Comparison of ENCODE assay signal across 2 cellular contexts in the genomic region with DNA sequence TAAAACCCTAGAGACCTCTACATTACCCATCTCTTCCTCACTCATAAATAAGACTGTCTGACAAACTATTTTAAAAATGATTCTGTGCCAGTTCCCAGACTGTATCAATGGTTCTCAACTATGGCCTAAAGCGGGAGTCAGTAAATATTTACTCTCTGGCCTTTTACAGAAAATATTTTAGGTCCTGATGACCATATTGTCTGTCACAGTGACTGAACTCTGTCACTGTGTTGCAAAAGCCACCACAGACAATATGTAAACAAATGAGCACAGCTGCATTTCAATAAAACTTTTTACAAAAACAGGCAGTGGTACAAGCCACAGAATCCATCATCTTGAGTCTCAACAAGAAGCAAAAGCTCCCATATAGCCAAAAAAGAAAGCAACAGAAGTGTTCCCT.
TF ChIP-seq lines count a peak whose summit lies in the region.

No MANE protein-coding gene starts in this region.

TF ChIP-seq in liver, 16 proteins besides CTCF, POLR2A, EP300 and RAD21 (continued from another document):
- TF ChIP-seq, protein P1, sequence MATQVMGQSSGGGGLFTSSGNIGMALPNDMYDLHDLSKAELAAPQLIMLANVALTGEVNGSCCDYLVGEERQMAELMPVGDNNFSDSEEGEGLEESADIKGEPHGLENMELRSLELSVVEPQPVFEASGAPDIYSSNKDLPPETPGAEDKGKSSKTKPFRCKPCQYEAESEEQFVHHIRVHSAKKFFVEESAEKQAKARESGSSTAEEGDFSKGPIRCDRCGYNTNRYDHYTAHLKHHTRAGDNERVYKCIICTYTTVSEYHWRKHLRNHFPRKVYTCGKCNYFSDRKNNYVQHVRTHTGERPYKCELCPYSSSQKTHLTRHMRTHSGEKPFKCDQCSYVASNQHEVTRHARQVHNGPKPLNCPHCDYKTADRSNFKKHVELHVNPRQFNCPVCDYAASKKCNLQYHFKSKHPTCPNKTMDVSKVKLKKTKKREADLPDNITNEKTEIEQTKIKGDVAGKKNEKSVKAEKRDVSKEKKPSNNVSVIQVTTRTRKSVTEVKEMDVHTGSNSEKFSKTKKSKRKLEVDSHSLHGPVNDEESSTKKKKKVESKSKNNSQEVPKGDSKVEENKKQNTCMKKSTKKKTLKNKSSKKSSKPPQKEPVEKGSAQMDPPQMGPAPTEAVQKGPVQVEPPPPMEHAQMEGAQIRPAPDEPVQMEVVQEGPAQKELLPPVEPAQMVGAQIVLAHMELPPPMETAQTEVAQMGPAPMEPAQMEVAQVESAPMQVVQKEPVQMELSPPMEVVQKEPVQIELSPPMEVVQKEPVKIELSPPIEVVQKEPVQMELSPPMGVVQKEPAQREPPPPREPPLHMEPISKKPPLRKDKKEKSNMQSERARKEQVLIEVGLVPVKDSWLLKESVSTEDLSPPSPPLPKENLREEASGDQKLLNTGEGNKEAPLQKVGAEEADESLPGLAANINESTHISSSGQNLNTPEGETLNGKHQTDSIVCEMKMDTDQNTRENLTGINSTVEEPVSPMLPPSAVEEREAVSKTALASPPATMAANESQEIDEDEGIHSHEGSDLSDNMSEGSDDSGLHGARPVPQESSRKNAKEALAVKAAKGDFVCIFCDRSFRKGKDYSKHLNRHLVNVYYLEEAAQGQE (IDR thresholded peaks at IDR 0.05), result peak; percentile 76
- TF ChIP-seq SP1 (IDR thresholded peaks at IDR 0.05), result peak; percentile 92
- TF ChIP-seq JUND (IDR thresholded peaks at IDR 0.05), result peak; percentile 56 to 90
- TF ChIP-seq EGR1 (IDR thresholded peaks at IDR 0.05; ENCODE audit: low read depth in 2 of 2), result peak in 1 of 2 donors; percentile 54
- TF ChIP-seq TAF1 (conservative IDR thresholded peaks at IDR 0.05), result no peak
- no peak for TF ChIP-seq GABPA (IDR thresholded peaks at IDR 0.05 in 1 of 2, conservative IDR thresholded peaks at IDR 0.05 in 1 of 2)
- peak; percentile 79 for TF ChIP-seq YY1 (IDR thresholded peaks at IDR 0.05)
- TF ChIP-seq, protein P2, sequence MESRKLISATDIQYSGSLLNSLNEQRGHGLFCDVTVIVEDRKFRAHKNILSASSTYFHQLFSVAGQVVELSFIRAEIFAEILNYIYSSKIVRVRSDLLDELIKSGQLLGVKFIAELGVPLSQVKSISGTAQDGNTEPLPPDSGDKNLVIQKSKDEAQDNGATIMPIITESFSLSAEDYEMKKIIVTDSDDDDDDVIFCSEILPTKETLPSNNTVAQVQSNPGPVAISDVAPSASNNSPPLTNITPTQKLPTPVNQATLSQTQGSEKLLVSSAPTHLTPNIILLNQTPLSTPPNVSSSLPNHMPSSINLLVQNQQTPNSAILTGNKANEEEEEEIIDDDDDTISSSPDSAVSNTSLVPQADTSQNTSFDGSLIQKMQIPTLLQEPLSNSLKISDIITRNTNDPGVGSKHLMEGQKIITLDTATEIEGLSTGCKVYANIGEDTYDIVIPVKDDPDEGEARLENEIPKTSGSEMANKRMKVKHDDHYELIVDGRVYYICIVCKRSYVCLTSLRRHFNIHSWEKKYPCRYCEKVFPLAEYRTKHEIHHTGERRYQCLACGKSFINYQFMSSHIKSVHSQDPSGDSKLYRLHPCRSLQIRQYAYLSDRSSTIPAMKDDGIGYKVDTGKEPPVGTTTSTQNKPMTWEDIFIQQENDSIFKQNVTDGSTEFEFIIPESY (IDR thresholded peaks at IDR 0.05), result peak; percentile 52
- peak; percentile 23 for TF ChIP-seq NR2F2 (IDR thresholded peaks at IDR 0.05)
- peak; percentile 82 for TF ChIP-seq FOXA1 (IDR thresholded peaks at IDR 0.05)
- peak; percentile 51 for TF ChIP-seq HNF4G (IDR thresholded peaks at IDR 0.05)
- TF ChIP-seq FOXA2 (IDR thresholded peaks at IDR 0.05), result peak; percentile 91

TF ChIP-seq in GM23338, 12 proteins besides CTCF, POLR2A, EP300 and RAD21 (continued from another document):
- TF ChIP-seq, protein P3, sequence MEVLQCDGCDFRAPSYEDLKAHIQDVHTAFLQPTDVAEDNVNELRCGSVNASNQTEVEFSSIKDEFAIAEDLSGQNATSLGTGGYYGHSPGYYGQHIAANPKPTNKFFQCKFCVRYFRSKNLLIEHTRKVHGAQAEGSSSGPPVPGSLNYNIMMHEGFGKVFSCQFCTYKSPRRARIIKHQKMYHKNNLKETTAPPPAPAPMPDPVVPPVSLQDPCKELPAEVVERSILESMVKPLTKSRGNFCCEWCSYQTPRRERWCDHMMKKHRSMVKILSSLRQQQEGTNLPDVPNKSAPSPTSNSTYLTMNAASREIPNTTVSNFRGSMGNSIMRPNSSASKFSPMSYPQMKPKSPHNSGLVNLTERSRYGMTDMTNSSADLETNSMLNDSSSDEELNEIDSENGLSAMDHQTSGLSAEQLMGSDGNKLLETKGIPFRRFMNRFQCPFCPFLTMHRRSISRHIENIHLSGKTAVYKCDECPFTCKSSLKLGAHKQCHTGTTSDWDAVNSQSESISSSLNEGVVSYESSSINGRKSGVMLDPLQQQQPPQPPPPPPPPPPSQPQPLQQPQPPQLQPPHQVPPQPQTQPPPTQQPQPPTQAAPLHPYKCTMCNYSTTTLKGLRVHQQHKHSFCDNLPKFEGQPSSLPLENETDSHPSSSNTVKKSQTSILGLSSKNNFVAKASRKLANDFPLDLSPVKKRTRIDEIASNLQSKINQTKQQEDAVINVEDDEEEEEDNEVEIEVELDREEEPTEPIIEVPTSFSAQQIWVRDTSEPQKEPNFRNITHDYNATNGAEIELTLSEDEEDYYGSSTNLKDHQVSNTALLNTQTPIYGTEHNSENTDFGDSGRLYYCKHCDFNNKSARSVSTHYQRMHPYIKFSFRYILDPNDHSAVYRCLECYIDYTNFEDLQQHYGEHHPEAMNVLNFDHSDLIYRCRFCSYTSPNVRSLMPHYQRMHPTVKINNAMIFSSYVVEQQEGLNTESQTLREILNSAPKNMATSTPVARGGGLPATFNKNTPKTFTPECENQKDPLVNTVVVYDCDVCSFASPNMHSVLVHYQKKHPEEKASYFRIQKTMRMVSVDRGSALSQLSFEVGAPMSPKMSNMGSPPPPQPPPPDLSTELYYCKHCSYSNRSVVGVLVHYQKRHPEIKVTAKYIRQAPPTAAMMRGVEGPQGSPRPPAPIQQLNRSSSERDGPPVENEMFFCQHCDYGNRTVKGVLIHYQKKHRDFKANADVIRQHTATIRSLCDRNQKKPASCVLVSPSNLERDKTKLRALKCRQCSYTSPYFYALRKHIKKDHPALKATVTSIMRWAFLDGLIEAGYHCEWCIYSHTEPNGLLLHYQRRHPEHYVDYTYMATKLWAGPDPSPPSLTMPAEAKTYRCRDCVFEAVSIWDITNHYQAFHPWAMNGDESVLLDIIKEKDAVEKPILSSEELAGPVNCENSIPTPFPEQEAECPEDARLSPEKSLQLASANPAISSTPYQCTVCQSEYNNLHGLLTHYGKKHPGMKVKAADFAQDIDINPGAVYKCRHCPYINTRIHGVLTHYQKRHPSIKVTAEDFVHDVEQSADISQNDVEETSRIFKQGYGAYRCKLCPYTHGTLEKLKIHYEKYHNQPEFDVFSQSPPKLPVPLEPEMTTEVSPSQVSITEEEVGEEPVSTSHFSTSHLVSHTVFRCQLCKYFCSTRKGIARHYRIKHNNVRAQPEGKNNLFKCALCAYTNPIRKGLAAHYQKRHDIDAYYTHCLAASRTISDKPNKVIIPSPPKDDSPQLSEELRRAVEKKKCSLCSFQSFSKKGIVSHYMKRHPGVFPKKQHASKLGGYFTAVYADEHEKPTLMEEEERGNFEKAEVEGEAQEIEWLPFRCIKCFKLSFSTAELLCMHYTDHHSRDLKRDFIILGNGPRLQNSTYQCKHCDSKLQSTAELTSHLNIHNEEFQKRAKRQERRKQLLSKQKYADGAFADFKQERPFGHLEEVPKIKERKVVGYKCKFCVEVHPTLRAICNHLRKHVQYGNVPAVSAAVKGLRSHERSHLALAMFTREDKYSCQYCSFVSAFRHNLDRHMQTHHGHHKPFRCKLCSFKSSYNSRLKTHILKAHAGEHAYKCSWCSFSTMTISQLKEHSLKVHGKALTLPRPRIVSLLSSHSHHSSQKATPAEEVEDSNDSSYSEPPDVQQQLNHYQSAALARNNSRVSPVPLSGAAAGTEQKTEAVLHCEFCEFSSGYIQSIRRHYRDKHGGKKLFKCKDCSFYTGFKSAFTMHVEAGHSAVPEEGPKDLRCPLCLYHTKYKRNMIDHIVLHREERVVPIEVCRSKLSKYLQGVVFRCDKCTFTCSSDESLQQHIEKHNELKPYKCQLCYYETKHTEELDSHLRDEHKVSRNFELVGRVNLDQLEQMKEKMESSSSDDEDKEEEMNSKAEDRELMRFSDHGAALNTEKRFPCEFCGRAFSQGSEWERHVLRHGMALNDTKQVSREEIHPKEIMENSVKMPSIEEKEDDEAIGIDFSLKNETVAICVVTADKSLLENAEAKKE (CRISPR knock-in tag; IDR thresholded peaks at IDR 0.05), result no peak
- no peak for TF ChIP-seq ZNF114 (CRISPR knock-in tag; IDR thresholded peaks at IDR 0.05)
- TF ChIP-seq EZH2phosphoT487 (IDR thresholded peaks at IDR 0.05; ENCODE audit: unreplicated experiment), result no peak
- TF ChIP-seq CREB1 (CRISPR knock-in tag; IDR thresholded peaks at IDR 0.05; ENCODE audit: low read depth), result no peak
- no peak for TF ChIP-seq STAT1 (IDR thresholded peaks at IDR 0.05; ENCODE audit: unreplicated experiment)
- no peak for TF ChIP-seq NANOG (IDR thresholded peaks at IDR 0.05; ENCODE audit: borderline replicate concordance)
- TF ChIP-seq EZH2 (IDR thresholded peaks at IDR 0.05; ENCODE audit: low read depth, unreplicated experiment), result no peak
- TF ChIP-seq POLR2AphosphoS5 (IDR thresholded peaks at IDR 0.05; ENCODE audit: low read depth), result no peak
- TF ChIP-seq, protein P1 (IDR thresholded peaks at IDR 0.05; ENCODE audit: unreplicated experiment), result no peak
